In genomic region chr2:71804251-71804650, GRCh38 we compare ENCODE assay signal across 1 cellular context.
TF ChIP-seq lines count a peak whose summit lies in the region.

No MANE protein-coding gene starts in this region.

TF ChIP-seq in HepG2, 621 proteins besides CTCF, POLR2A, EP300 and RAD21 (continued from another document):
- TF ChIP-seq DZIP1 (CRISPR knock-in tag; IDR thresholded peaks at IDR 0.05) (no peak), KMT2A (CRISPR knock-in tag; IDR thresholded peaks at IDR 0.05) (no peak), SMC3 (IDR thresholded peaks at IDR 0.05; ENCODE audit: low read length) (peak; percentile 32; the same call in 1 of the 2 replicates)
